28 cellular contexts compared by ENCODE assay signal in the genomic region with DNA sequence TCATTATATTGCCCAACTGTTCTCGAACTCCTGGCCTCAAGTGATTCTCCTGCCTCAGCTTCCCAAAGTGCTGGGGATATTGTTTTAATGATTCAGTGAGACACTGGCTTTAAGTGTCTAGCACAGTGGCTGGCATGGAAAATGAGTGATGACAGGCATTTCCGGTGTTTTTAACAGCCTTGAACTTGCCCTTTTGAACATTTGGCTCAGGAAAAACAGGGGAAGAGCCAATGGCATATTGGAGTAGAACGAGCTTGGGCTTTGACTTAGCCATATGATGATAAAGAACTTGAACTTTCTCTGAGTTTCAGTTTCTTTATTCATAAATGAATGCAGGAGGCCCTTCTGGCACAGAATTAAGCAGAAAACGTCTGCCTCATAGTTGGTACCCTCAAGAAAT.
"Had no signal": no experiment of that assay in that cellular context is flagged by ENCODE, and none has a peak within 500 bp of the region (broad histone marks: within the 10 kb centered on the region; RNA-seq: fewer than 3 reads in every experiment).

No MANE protein-coding gene starts in this region.

- FAIRE-seq: RCC 7860 had no signal

- H3K27ac ChIP-seq: ascending aorta, PC-9, RWPE1 had no signal

- H3K36me3 ChIP-seq: ascending aorta, MG63 had no signal

- H3K4me1 ChIP-seq: ascending aorta had no signal

- ATAC-seq: activated CD4-positive, alpha-beta T cell treated with anti-CD3 and anti-CD28 coated beads for 36 hours; activated CD4-positive, CD25-positive, alpha-beta regulatory T cell treated with anti-CD3 and anti-CD28 coated beads, Interleukin-2, amount 50 U/mL, for 24 hours; activated CD8-positive, alpha-beta T cell treated with anti-CD3 and anti-CD28 coated beads, Interleukin-2, amount 10 ng/mL, durations not matched to agents 7 days and 5 days; Right ventricle myocardium inferior; WTC11 had no signal

- H3K4me3 ChIP-seq: ascending aorta, MG63, PC-9 had no signal

- DNase-seq: activated CD4-positive, alpha-beta T cell treated with anti-CD3 and anti-CD28 coated beads for 36 hours; activated CD4-positive, alpha-beta T cell treated with anti-CD3 and anti-CD28 coated beads, Interleukin-2, amount 10 ng/mL, durations not matched to agents 7 days and 5 days; activated CD4-positive, alpha-beta T cell treated with anti-CD3 and anti-CD28 coated beads, Interleukin-2, amount 50 U/mL, for 48 hours; activated CD8-positive, alpha-beta T cell treated with anti-CD3 and anti-CD28 coated beads, Interleukin-2, amount 10 ng/mL, durations not matched to agents 7 days and 5 days; activated gamma-delta T cell; activated naive CD4-positive, alpha-beta T cell treated with Interleukin-2 at 50 U/mL for 16 hours; activated naive CD8-positive, alpha-beta T cell treated with anti-CD3 and anti-CD28 coated beads, Interleukin-2, amount 10 ng/mL, durations not matched to agents 7 days and 5 days; activated T-cell treated with anti-CD3 and anti-CD28 coated beads, Interleukin-2, amount 50 U/mL, for 24 hours; amygdala; MG63; MV-4-11; NCI-H1092; NCI-H146; NCI-H187; NCI-H2081; NCI-H226; NCI-H446 treated with DMSO at 0.1 percent for 48 hours; NCI-H524; NCI-H69; PC-9; SIG-M5; T1000 had no signal

- H3K4me2 ChIP-seq: PC-9 had no signal

- H3K27me3 ChIP-seq: ascending aorta, MG63 had no signal

- H2AFZ ChIP-seq: PC-9 had no signal

- H3K9me3 ChIP-seq: ascending aorta, MG63 had no signal
